9 cellular contexts compared by ENCODE assay signal in genomic region chr18:77053616-77054287, GRCh38.
DNase-seq lines count a peak whose midpoint lies in the region; ATAC-seq and TF ChIP-seq lines count a peak whose summit lies in the region.
"Had no signal": no experiment of that assay in that cellular context is flagged by ENCODE, and none has a peak within 500 bp of the region (broad histone marks: within the 10 kb centered on the region; RNA-seq: fewer than 3 reads in every experiment).

No MANE protein-coding gene starts in this region.

- H3K27ac ChIP-seq in DOHH2 (ENCODE audit: low read depth, low read length) (peak overlapping the region; percentile 74), hepatocyte (peak overlapping the region; percentile 94), spleen (peak overlapping the region; percentile 88 to 98 (median 95))

- ATAC-seq in esophagus mucosa (no peak), HG02798 (IDR thresholded peaks at IDR 0.05; ENCODE audit: poor library complexity, unreplicated experiment) (no peak)

- H3K4me1 Mint-ChIP-seq in activated CD4-positive, alpha-beta memory T cell treated with anti-CD3 and anti-CD28 coated beads for 36 hours (ENCODE audit: low read depth), result peaks cover 66% of the 10 kb centered on the region

- H3K4me3 ChIP-seq in DOHH2 (ENCODE audit: low read length) (peak overlapping the region; percentile 56), hepatocyte (no peak overlapping the region), spleen (peak overlapping the region in 3 of 8 donors; percentile 23 to 61 (median 24))

- H2AFZ ChIP-seq in hepatocyte, result no peak overlapping the region

- H3F3A ChIP-seq in DOHH2 (ENCODE audit: control insufficient read depth, insufficient read depth), result peaks cover 14% of the 10 kb centered on the region

- H3K36me3 ChIP-seq in DOHH2 (ENCODE audit: control insufficient read depth, low read length) (peaks cover 6% of the 10 kb centered on the region), hepatocyte (replicated peaks; ENCODE audit: insufficient read depth, low read depth) (no peaks in the 10 kb centered on the region), spleen (peaks cover 0 to 18% (median 0%) of the 10 kb centered on the region in 6 donors)

- no peaks in the 10 kb centered on the region for H3K27me3 Mint-ChIP-seq in activated CD4-positive, alpha-beta memory T cell treated with anti-CD3 and anti-CD28 coated beads for 36 hours

- DNase-seq in activated CD4-positive, alpha-beta memory T cell treated with anti-CD3 and anti-CD28 coated beads for 36 hours, result no peak
- DNase-seq in hepatocyte (ENCODE audit: low spot score), result no peak
- DNase-seq in spleen, result peak; percentile 88
- DNase-seq in H4 (ENCODE audit: low spot score), result no peak
- no peak for DNase-seq in hepatic stellate cell (ENCODE audit: low spot score)
- DNase-seq: SK-N-SH had no signal

- H3K4me1 ChIP-seq in DOHH2 (ENCODE audit: control insufficient read depth, low read length), result peaks cover 60% of the 10 kb centered on the region
- peaks cover 31% of the 10 kb centered on the region for H3K4me1 ChIP-seq in hepatocyte (ENCODE audit: insufficient read depth)
- peaks cover 56 to 93% (median 68%) of the 10 kb centered on the region in 6 donors for H3K4me1 ChIP-seq in spleen

- POLR2A ChIA-PET in activated CD4-positive, alpha-beta memory T cell treated with anti-CD3 and anti-CD28 coated beads for 36 hours (lab: Charles Lee), result interaction anchor here (0.7 to 2.1 kb wide), 11 partner anchors 9 to 78 kb away, joined by 3 to 14 read pairs (median 4); partner anchors contain the start of gene MBP

- no peaks in the 10 kb centered on the region for H4K20me1 ChIP-seq in DOHH2 (ENCODE audit: control insufficient read depth, insufficient read depth, low read depth, low read length)
- H4K20me1 ChIP-seq in hepatocyte (ENCODE audit: insufficient read depth, poor library complexity, severe bottlenecking), result no peaks in the 10 kb centered on the region

- WGBS in hepatocyte (ENCODE audit: low lambda C conversion rate, missing lambda C conversion rate), result 94% methylated on average over 18 of the region's 18 CpGs
- 82 to 88% (median 85%) methylated on average over 13 to 18 of the region's 18 CpGs for WGBS in spleen, 5 donors

- intact Hi-C loops in activated CD4-positive, alpha-beta memory T cell treated with anti-CD3 and anti-CD28 coated beads for 36 hours (cut with micrococcal nuclease), result loop anchor here (1.0 kb wide), 2 partner anchors 9 to 14 kb away; no protein-coding TSS in a partner anchor
- intact Hi-C loops in spleen (cut with DNase I; ENCODE audit: low total_unique reads), result loop anchor here (5.0 to 10.0 kb wide), 2 partner anchors 51 kb away; no protein-coding TSS in a partner anchor

- CTCF ChIA-PET in activated CD4-positive, alpha-beta memory T cell treated with anti-CD3 and anti-CD28 coated beads for 36 hours (lab: Charles Lee), result interaction anchor here (0.7 to 11.9 kb wide), 15 partner anchors 8 to 251 kb away, joined by 3 to 88 read pairs (median 7); no protein-coding TSS in a partner anchor

- H3K9me3 ChIP-seq in DOHH2 (ENCODE audit: control insufficient read depth, insufficient read depth, low read length) (no peaks in the 10 kb centered on the region), hepatocyte (ENCODE audit: low read depth) (no peaks in the 10 kb centered on the region), spleen (no peaks in the 10 kb centered on the region)
- H3K9me3 ChIP-seq: SK-N-SH had no signal

- H3K9me2 ChIP-seq in DOHH2 (replicated peaks; ENCODE audit: control insufficient read depth, low read length) (no peaks in the 10 kb centered on the region), hepatocyte (replicated peaks; ENCODE audit: insufficient read depth) (no peaks in the 10 kb centered on the region)
- H3K9me2 ChIP-seq: SK-N-SH had no signal

- peaks cover 14% of the 10 kb centered on the region for H3K79me2 ChIP-seq in DOHH2 (ENCODE audit: control insufficient read depth, low read length)
- H3K79me2 ChIP-seq in hepatocyte, result peaks cover 4% of the 10 kb centered on the region

- no peaks in the 10 kb centered on the region for H3K27me3 ChIP-seq in DOHH2 (ENCODE audit: control insufficient read depth, low read length)
- H3K27me3 ChIP-seq in hepatocyte, result no peaks in the 10 kb centered on the region
- no peaks in the 10 kb centered on the region for H3K27me3 ChIP-seq in spleen (replicated peaks in 1 of 7)

- H3K4me2 ChIP-seq in DOHH2 (ENCODE audit: low read length), result peak overlapping the region; percentile 70
- H3K4me2 ChIP-seq in hepatocyte, result peak overlapping the region; percentile 26

- peaks cover 5% of the 10 kb centered on the region for H3K36me3 Mint-ChIP-seq in activated CD4-positive, alpha-beta memory T cell treated with anti-CD3 and anti-CD28 coated beads for 36 hours

- TF ChIP-seq POLR2A in spleen (IDR thresholded peaks at IDR 0.05), result no peak

- no peak for TF ChIP-seq CTCF in DOHH2 (IDR thresholded peaks at IDR 0.05; ENCODE audit: low read depth, low read length, poor library complexity, severe bottlenecking)
- no peak for TF ChIP-seq CTCF in hepatocyte (IDR thresholded peaks at IDR 0.05; ENCODE audit: poor library complexity)
- no peak for TF ChIP-seq CTCF in spleen (IDR thresholded peaks at IDR 0.05 in 8 of 11, conservative IDR thresholded peaks at IDR 0.05 in 3 of 11)

- H3K27ac Mint-ChIP-seq in activated CD4-positive, alpha-beta memory T cell treated with anti-CD3 and anti-CD28 coated beads for 36 hours, result peak overlapping the region; percentile 96

- peak overlapping the region; percentile 81 for H3K4me3 Mint-ChIP-seq in activated CD4-positive, alpha-beta memory T cell treated with anti-CD3 and anti-CD28 coated beads for 36 hours

- no peaks in the 10 kb centered on the region for H3K9me3 Mint-ChIP-seq in activated CD4-positive, alpha-beta memory T cell treated with anti-CD3 and anti-CD28 coated beads for 36 hours
